Comparison of ENCODE assay signal across 8 cellular contexts in genomic region chr14:54366726-54367707, GRCh38. TPM values are rescaled to one million over a fixed set of nuclear protein-coding genes. Genes with fewer than 3 reads are reported as not detected.
DNase-seq lines count a peak whose midpoint lies in the region; ATAC-seq lines count a peak whose summit lies in the region.

No MANE protein-coding gene starts in this region.

- H3K27me3 ChIP-seq in right cardiac atrium (ENCODE audit: control insufficient read depth, insufficient read depth) = no peaks in the 10 kb centered on the region

- H3K4me3 ChIP-seq in right cardiac atrium (ENCODE audit: low read length) = no peak overlapping the region

- H3K4me1 Mint-ChIP-seq in activated CD8-positive, alpha-beta memory T cell treated with anti-CD3 and anti-CD28 coated beads, Interleukin-2, amount 10 ng/mL, durations not matched to agents 7 days and 5 days = peaks cover 4% of the 10 kb centered on the region

- intact Hi-C loops in right cardiac atrium (cut with DNase I) = no loop called here
- intact Hi-C loops in sciatic nerve (cut with DNase I) = no loop called here

- ATAC-seq in activated CD8-positive, alpha-beta memory T cell treated with anti-CD3 and anti-CD28 coated beads, Interleukin-2, amount 10 ng/mL, durations not matched to agents 7 days and 5 days = peak; percentile 68
- ATAC-seq in HG03097 (IDR thresholded peaks at IDR 0.05; ENCODE audit: low FRiP score, unreplicated experiment) (peak; percentile 53), right cardiac atrium (peak; percentile 54 to 58), sciatic nerve (peak; percentile 56)

- WGBS in right cardiac atrium = 71% methylated on average over 9 of the region's 9 CpGs

- H3K9me3 ChIP-seq in right cardiac atrium (ENCODE audit: control insufficient read depth, low read length) = no peaks in the 10 kb centered on the region

- H3K4me3 Mint-ChIP-seq in activated CD8-positive, alpha-beta memory T cell treated with anti-CD3 and anti-CD28 coated beads, Interleukin-2, amount 10 ng/mL, durations not matched to agents 7 days and 5 days = no peak overlapping the region

- CTCF ChIA-PET in activated CD8-positive, alpha-beta memory T cell treated with anti-CD3 and anti-CD28 coated beads, Interleukin-2, amount 10 ng/mL, durations not matched to agents 7 days and 5 days (lab: Charles Lee) = interaction anchor here (1.1 to 1.6 kb wide), 2 partner anchors 19 to 140 kb away, joined by 4 to 5 read pairs; no protein-coding TSS in a partner anchor

- H3K27ac Mint-ChIP-seq in activated CD8-positive, alpha-beta memory T cell treated with anti-CD3 and anti-CD28 coated beads, Interleukin-2, amount 10 ng/mL, durations not matched to agents 7 days and 5 days = no peak overlapping the region

- H3K9me3 Mint-ChIP-seq in activated CD8-positive, alpha-beta memory T cell treated with anti-CD3 and anti-CD28 coated beads, Interleukin-2, amount 10 ng/mL, durations not matched to agents 7 days and 5 days (ENCODE audit: low read depth) = no peaks in the 10 kb centered on the region

- no peak overlapping the region for H3K27ac ChIP-seq in right cardiac atrium (ENCODE audit: low read length)

- peak; percentile 45 for DNase-seq in activated CD8-positive, alpha-beta memory T cell treated with anti-CD3 and anti-CD28 coated beads, Interleukin-2, amount 10 ng/mL, durations not matched to agents 7 days and 5 days
- DNase-seq in activated CD8-positive, alpha-beta memory T cell treated with anti-CD3 and anti-CD28 coated beads for 24 hours = no peak
- peak; percentile 18 to 42 for DNase-seq in NOMO-1 (lab: John Stamatoyannopoulos, UW; ENCODE audit: unreplicated experiment in 2 of 2)
- peak; percentile 80 for DNase-seq in amniotic epithelial cell (ENCODE audit: low read depth)
- DNase-seq in right cardiac atrium = no peak
- DNase-seq in sciatic nerve (ENCODE audit: low spot score) = no peak
- DNase-seq in GM19238 (ENCODE audit: insufficient read length, low spot score) = no peak

- H3K36me3 Mint-ChIP-seq in activated CD8-positive, alpha-beta memory T cell treated with anti-CD3 and anti-CD28 coated beads, Interleukin-2, amount 10 ng/mL, durations not matched to agents 7 days and 5 days = no peaks in the 10 kb centered on the region

- H3K27me3 Mint-ChIP-seq in activated CD8-positive, alpha-beta memory T cell treated with anti-CD3 and anti-CD28 coated beads, Interleukin-2, amount 10 ng/mL, durations not matched to agents 7 days and 5 days = peaks cover 24% of the 10 kb centered on the region

- H3K4me1 ChIP-seq in right cardiac atrium (ENCODE audit: control insufficient read depth, insufficient read depth, low read length) = peaks cover 2% of the 10 kb centered on the region

RNA-seq across cellular contexts. Expression of gene CDKN3, which starts 29.8 kb away (rescaled TPM):
- total RNA-seq in activated CD8-positive, alpha-beta memory T cell treated with anti-CD3 and anti-CD28 coated beads, Interleukin-2, amount 10 ng/mL, durations not matched to agents 7 days and 5 days = 10 to 100 TPM; 82.6 to 96.0 TPM
- total RNA-seq in right cardiac atrium (1 to 10 TPM; 3.5 to 8.1 (median 7.1) TPM), sciatic nerve (4.1 TPM)
- 10.4 TPM for polyA plus RNA-seq in right cardiac atrium

Comparison
In these comparisons a context has a peak if more than half of its experiments do, and no peak if none do; other contexts are left out.
1. DNase-seq: peak in activated CD8-positive, alpha-beta memory T cell treated with anti-CD3 and anti-CD28 coated beads, Interleukin-2, amount 10 ng/mL, durations not matched to agents 7 days and 5 days (single experiment), NOMO-1 (2 of 2) and amniotic epithelial cell (single experiment); none in activated CD8-positive, alpha-beta memory T cell treated with anti-CD3 and anti-CD28 coated beads for 24 hours (single experiment), right cardiac atrium (0 of 3), sciatic nerve (single experiment) and GM19238 (single experiment).
2. RNA of gene CDKN3, which starts 29.8 kb away (total RNA-seq): 82.6 to 96.0 TPM in activated CD8-positive, alpha-beta memory T cell treated with anti-CD3 and anti-CD28 coated beads, Interleukin-2, amount 10 ng/mL, durations not matched to agents 7 days and 5 days; 3.5 to 8.1 TPM in right cardiac atrium and 4.1 TPM in sciatic nerve (single experiment); every median in the first group is over 4 times any median in the second.
3. Peak in every context shown above with its lines, with median percentiles within 50 percentile points of each other: ATAC-seq.